1 cellular context compared by ENCODE assay signal in the genomic region with DNA sequence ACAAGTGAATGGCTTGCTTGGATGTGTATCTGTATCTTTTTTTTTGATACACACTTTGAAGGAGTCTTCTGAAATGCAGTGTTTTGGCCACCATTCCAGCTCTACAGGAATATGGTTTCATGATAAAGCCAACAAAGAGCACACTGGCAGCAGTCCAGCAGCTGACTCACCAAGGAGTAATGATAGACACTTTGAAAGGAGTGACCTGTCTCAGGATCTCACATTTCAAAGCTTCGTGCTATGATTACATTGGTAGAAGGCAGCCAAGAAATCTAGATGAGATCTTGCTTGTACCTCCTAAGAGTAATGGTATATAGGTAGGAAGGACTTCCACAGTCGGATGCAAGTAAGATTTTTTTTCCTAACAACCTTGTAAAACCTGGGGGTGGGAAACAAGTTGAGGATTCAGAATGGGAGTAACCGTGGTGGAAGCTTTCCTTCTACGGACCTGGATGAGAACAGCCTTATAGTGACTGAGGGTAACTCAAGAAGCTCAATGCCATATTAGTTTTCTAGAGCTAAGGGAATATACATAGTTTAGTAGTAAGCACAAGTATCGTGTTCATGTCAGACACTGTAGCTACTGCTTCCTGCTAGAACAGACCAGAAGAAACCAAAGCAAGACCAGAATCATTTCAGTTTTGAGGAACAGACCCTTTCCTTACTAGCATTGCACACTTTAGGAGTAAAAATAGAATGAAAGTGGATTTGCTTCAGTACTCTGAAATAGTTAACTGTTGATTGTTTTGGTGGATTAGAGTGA.
TF ChIP-seq lines count a peak whose summit lies in the region.

No MANE protein-coding gene starts in this region.

TF ChIP-seq in IMR-90, 13 proteins besides CTCF, POLR2A, EP300 and RAD21 (continued from another document):
- TF ChIP-seq BHLHE40 (IDR thresholded peaks at IDR 0.05; ENCODE audit: low read depth, low read length), result no peak
- TF ChIP-seq, protein P1, sequence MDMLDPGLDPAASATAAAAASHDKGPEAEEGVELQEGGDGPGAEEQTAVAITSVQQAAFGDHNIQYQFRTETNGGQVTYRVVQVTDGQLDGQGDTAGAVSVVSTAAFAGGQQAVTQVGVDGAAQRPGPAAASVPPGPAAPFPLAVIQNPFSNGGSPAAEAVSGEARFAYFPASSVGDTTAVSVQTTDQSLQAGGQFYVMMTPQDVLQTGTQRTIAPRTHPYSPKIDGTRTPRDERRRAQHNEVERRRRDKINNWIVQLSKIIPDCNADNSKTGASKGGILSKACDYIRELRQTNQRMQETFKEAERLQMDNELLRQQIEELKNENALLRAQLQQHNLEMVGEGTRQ (IDR thresholded peaks at IDR 0.05; ENCODE audit: low read depth, low read length), result no peak
